Comparison of ENCODE assay signal across 24 cellular contexts in genomic region chr1:92191726-92192125, GRCh38. TPM values are rescaled to one million over a fixed set of nuclear protein-coding genes. Genes with fewer than 3 reads are reported as not detected.
"Had no signal": no experiment of that assay in that cellular context is flagged by ENCODE, and none has a peak within 500 bp of the region (broad histone marks: within the 10 kb centered on the region; RNA-seq: fewer than 3 reads in every experiment).

No MANE protein-coding gene starts in this region.

- H3K9ac ChIP-seq: SK-N-SH had no signal

- DNase-seq: Karpas-422, KG1, MM.1S, NCI-H1092 treated with DMSO at 0.1 percent for 48 hours, NCI-H1436, NCI-H187, NCI-H2029, NCI-H2081 treated with DMSO at 0.1 percent for 48 hours, NCI-H2171 treated with DMSO at 0.1 percent for 48 hours, NCI-H345, NCI-H446 treated with DMSO at 0.1 percent for 48 hours, NCI-H510A treated with DMSO at 0.1 percent for 48 hours, NCI-H526, PC-3, SHP77, SK-N-SH, SW 1271 had no signal

- H3K27ac ChIP-seq: HL-60, RWPE1 had no signal

- FAIRE-seq: HTR-8/SVneo had no signal

- H3K4me2 ChIP-seq: SK-N-SH had no signal

- H3K9me3 ChIP-seq: SK-N-SH had no signal

- ATAC-seq: Panc1, PC-3 had no signal

RNA-seq across cellular contexts. Expression of gene C1orf146, which starts 26.0 kb away (rescaled TPM):
- total RNA-seq: M059J, OCI-LY7, PC-3, SK-MEL-5 had no signal
- polyA plus RNA-seq: SK-N-SH had no signal
